ENCODE assay signal across 9 cellular contexts in the genomic region with DNA sequence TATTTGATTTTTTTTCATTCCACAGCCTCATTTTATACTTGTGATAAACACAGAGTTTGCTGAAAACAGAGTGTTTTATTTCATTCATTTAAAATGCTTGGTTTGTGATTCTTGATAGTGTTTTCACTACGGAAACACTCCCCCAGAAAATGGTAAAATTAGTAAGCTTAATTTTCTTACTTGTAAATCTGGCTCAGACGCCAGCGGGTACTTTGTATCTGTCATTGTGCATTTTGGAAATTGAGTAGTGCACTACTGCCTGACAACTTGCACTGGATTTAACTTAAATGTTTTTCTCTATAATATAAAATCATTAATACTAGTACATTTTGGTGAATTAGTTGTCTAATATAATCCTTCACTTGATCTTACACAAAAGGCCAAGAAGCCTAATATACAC. TPM values are rescaled to one million over a fixed set of nuclear protein-coding genes. Genes with fewer than 3 reads are reported as not detected.
DNase-seq lines count a peak whose midpoint lies in the region; ATAC-seq lines count a peak whose summit lies in the region.
"Had no signal": no experiment of that assay in that cellular context is flagged by ENCODE, and none has a peak within 500 bp of the region (broad histone marks: within the 10 kb centered on the region; RNA-seq: fewer than 3 reads in every experiment).

No MANE protein-coding gene starts in this region.

- no peaks in the 10 kb centered on the region for H3K9me3 ChIP-seq in CD4-positive, CD25-positive, alpha-beta regulatory T cell (ENCODE audit: control insufficient read depth in 2 of 2, low read length in 2 of 2)
- H3K9me3 ChIP-seq in muscle layer of duodenum (ENCODE audit: control insufficient read depth in 1 of 2, low read length in 2 of 2): no peaks in the 10 kb centered on the region

- H3K4me1 Mint-ChIP-seq in CD4-positive, CD25-positive, alpha-beta regulatory T cell: peaks cover 20 to 39% (median 23%) of the 10 kb centered on the region in 4 donors

- H3K9me3 Mint-ChIP-seq in CD4-positive, CD25-positive, alpha-beta regulatory T cell: no peaks in the 10 kb centered on the region

- no peaks in the 10 kb centered on the region for H3K27me3 ChIP-seq in CD4-positive, CD25-positive, alpha-beta regulatory T cell (ENCODE audit: control insufficient read depth, insufficient read depth, low read length)
- H3K27me3 ChIP-seq in muscle layer of duodenum (ENCODE audit: low read depth, low read length): no peaks in the 10 kb centered on the region

- DNase-seq in CD4-positive, CD25-positive, alpha-beta regulatory T cell: no peak
- DNase-seq in RPMI8226 (no peak), DMS53 (lab: John Stamatoyannopoulos, UW) (no peak), HCEC 1CT (no peak)
- DNase-seq: SHP77 treated with DMSO at 0.1 percent for 48 hours had no signal

- H3K4me3 Mint-ChIP-seq in CD4-positive, CD25-positive, alpha-beta regulatory T cell: peak overlapping the region in 3 of 4 donors; percentile 61 to 65 (median 62)

- H3K27ac Mint-ChIP-seq in CD4-positive, CD25-positive, alpha-beta regulatory T cell: peak overlapping the region in 2 of 3 donors; percentile 84 to 88

- peaks cover 53% of the 10 kb centered on the region for H3K36me3 ChIP-seq in CD4-positive, CD25-positive, alpha-beta regulatory T cell (ENCODE audit: control insufficient read depth, insufficient read depth, low read length)
- peaks cover 49 to 59% of the 10 kb centered on the region in 2 donors for H3K36me3 ChIP-seq in muscle layer of duodenum (ENCODE audit: control insufficient read depth in 1 of 2, insufficient read depth in 2 of 2, low read length in 2 of 2)

- H3K27ac ChIP-seq in CD4-positive, CD25-positive, alpha-beta regulatory T cell (ENCODE audit: insufficient read depth, low read length, poor library complexity, severe bottlenecking): peak overlapping the region; percentile 62
- H3K27ac ChIP-seq in angular gyrus (ENCODE audit: low read depth, low read length) (peak overlapping the region; percentile 52), muscle layer of duodenum (ENCODE audit: low read length) (peak overlapping the region; percentile 95)

- H3K4me1 ChIP-seq in CD4-positive, CD25-positive, alpha-beta regulatory T cell (ENCODE audit: control insufficient read depth, insufficient read depth, low read length, poor library complexity, severe bottlenecking): peaks cover 15% of the 10 kb centered on the region
- peaks cover 0 to 6% of the 10 kb centered on the region in 2 donors for H3K4me1 ChIP-seq in muscle layer of duodenum (ENCODE audit: control insufficient read depth in 1 of 2, insufficient read depth in 2 of 2, low read length in 2 of 2)

- no peaks in the 10 kb centered on the region for H3K27me3 Mint-ChIP-seq in CD4-positive, CD25-positive, alpha-beta regulatory T cell

- no peak for ATAC-seq in CD4-positive, CD25-positive, alpha-beta regulatory T cell (ENCODE audit: low read depth in 2 of 2)
- ATAC-seq in HG02938 (IDR thresholded peaks at IDR 0.05; ENCODE audit: unreplicated experiment): peak; percentile 19
- no peak for ATAC-seq in GM21423 (IDR thresholded peaks at IDR 0.05; ENCODE audit: unreplicated experiment)

- H3K4me3 ChIP-seq in CD4-positive, CD25-positive, alpha-beta regulatory T cell (ENCODE audit: low read depth, low read length): peak overlapping the region; percentile 60
- peak overlapping the region; percentile 3 to 54 for H3K4me3 ChIP-seq in muscle layer of duodenum (ENCODE audit: low read depth in 1 of 2, low read length in 2 of 2)

- H3K36me3 Mint-ChIP-seq in CD4-positive, CD25-positive, alpha-beta regulatory T cell: peaks cover 49% of the 10 kb centered on the region

RNA-seq across cellular contexts. Expression of a gene that starts 37.0 kb away (rescaled TPM):
- total RNA-seq in CD4-positive, CD25-positive, alpha-beta regulatory T cell: 11.6 TPM
- polyA plus RNA-seq in CD4-positive, CD25-positive, alpha-beta regulatory T cell: 10 to 100 TPM in 2 of 4 donors, 1 to 10 TPM in 2; 8.3 to 13.9 (median 9.8) TPM
